20 cellular contexts compared by ENCODE assay signal in genomic region chr1:40072142-40072541, GRCh38. TPM values are rescaled to one million over a fixed set of nuclear protein-coding genes. Genes with fewer than 3 reads are reported as not detected.
DNase-seq lines count a peak whose midpoint lies in the region; ATAC-seq, FAIRE-seq and TF ChIP-seq lines count a peak whose summit lies in the region.
"Had no signal": no experiment of that assay in that cellular context is flagged by ENCODE, and none has a peak within 500 bp of the region (broad histone marks: within the 10 kb centered on the region; RNA-seq: fewer than 3 reads in every experiment).

No MANE protein-coding gene starts in this region.

- H3K4ac ChIP-seq in trophoblast cell (ENCODE audit: low read depth, low read length): no peak overlapping the region

- CTCF ChIA-PET in MCF 10A (lab: Yijun Ruan, JAX) (no interaction called here), Panc1 (lab: Charles Lee) (no interaction called here), mammary epithelial cell (lab: Charles Lee; ENCODE audit: low non-redundant PET) (interaction anchor here (0.7 kb wide), 1 partner anchor 252 kb away, joined by 3 read pairs; no protein-coding TSS in a partner anchor)

- H3K4me1 Mint-ChIP-seq in MCF 10A (ENCODE audit: insufficient read depth, unreplicated experiment): peaks cover 8% of the 10 kb centered on the region
- H3K4me1 Mint-ChIP-seq in stimulated activated memory B cell treated with anti-CD40 and anti-IgM and Interleukin-4, amounts not matched to agents 10 μg/mL and 1 μg/mL and 100 μg/mL, for 72 hours: peaks cover 21% of the 10 kb centered on the region

- no peak for ATAC-seq in Panc1
- ATAC-seq in stimulated activated memory B cell treated with anti-CD40 and anti-IgM and Interleukin-4, amounts not matched to agents 10 μg/mL and 1 μg/mL and 100 μg/mL, for 72 hours: no peak

- no peak overlapping the region for H2BK5ac ChIP-seq in trophoblast cell (ENCODE audit: low read depth, low read length, poor library complexity)

- DNase-seq in MCF 10A (ENCODE audit: unreplicated experiment) (no peak), breast epithelium (ENCODE audit: low spot score in 2 of 2) (no peak), Panc1 (ENCODE audit: low read depth, low spot score) (no peak), mammary epithelial cell (no peak), trophoblast cell (no peak), GM12892 (ENCODE audit: insufficient read length) (no peak), germinal center (ENCODE audit: low spot score) (no peak)
- DNase-seq: activated CD4-positive, CD25-positive, alpha-beta regulatory T cell treated with anti-CD3 and anti-CD28 coated beads, Interleukin-2, amount 50 U/mL, for 72 hours; erythroblast; foreskin melanocyte; hippocampal formation; islet precursor cell; NCI-H1105; NCI-H526; nucleus accumbens; spleen; stimulated activated CD4-positive, alpha-beta T cell treated with anti-CD3 and anti-CD28 coated beads, Interleukin-4, amount 100 ng/mL, for 4 hours; upper lobe of left lung had no signal

- H3K27ac ChIP-seq in breast epithelium (no peak overlapping the region), Panc1 (ENCODE audit: low read length) (no peak overlapping the region), mammary epithelial cell (ENCODE audit: insufficient read depth, low read depth, low read length) (no peak overlapping the region), trophoblast cell (ENCODE audit: low read depth, low read length) (no peak overlapping the region)
- H3K27ac ChIP-seq: upper lobe of left lung had no signal

- H3K36me3 ChIP-seq in breast epithelium (peaks cover 8% of the 10 kb centered on the region), Panc1 (ENCODE audit: control insufficient read depth, insufficient read depth, low read length) (peaks cover 42% of the 10 kb centered on the region), mammary epithelial cell (ENCODE audit: insufficient read depth, low read length) (peaks cover 56% of the 10 kb centered on the region), trophoblast cell (ENCODE audit: control insufficient read depth in 1 of 2, insufficient read depth in 2 of 2, low read length in 2 of 2) (peaks cover 29 to 60% of the 10 kb centered on the region in 2 experiments)

- no peak overlapping the region for H3K23ac ChIP-seq in trophoblast cell (ENCODE audit: low read length)

- in situ Hi-C loops in Panc1 (cut with HindIII; ENCODE audit: low pct_unique_long_range_greater_than_20kb, low sequenced_read_pairs): no loop called here
- in situ Hi-C loops in mammary epithelial cell (cut with MboI; ENCODE audit: low sequenced_read_pairs in 2 of 2): no loop called here

- no peak overlapping the region for H3K18ac ChIP-seq in trophoblast cell (ENCODE audit: low read length)

- H4K12ac ChIP-seq in trophoblast cell (ENCODE audit: low read depth, low read length): no peak overlapping the region

- no peak overlapping the region for H3K14ac ChIP-seq in trophoblast cell (ENCODE audit: low read length)

- H3K27ac Mint-ChIP-seq in MCF 10A (ENCODE audit: low read depth, unreplicated experiment): no peak overlapping the region
- peak overlapping the region; percentile 37 for H3K27ac Mint-ChIP-seq in stimulated activated memory B cell treated with anti-CD40 and anti-IgM and Interleukin-4, amounts not matched to agents 10 μg/mL and 1 μg/mL and 100 μg/mL, for 72 hours

- H3K4me3 ChIP-seq in breast epithelium (no peak overlapping the region), Panc1 (ENCODE audit: low read depth in 2 of 2, low read length in 2 of 2) (no peak overlapping the region), mammary epithelial cell (replicated peaks in 1 of 3; ENCODE audit: insufficient read depth in 1 of 3, low read depth in 2 of 3, low read length in 3 of 3) (no peak overlapping the region), trophoblast cell (ENCODE audit: low read depth, low read length) (no peak overlapping the region)
- H3K4me3 ChIP-seq: spleen, upper lobe of left lung had no signal

- H3K4me3 Mint-ChIP-seq in MCF 10A (ENCODE audit: unreplicated experiment): no peak overlapping the region
- no peak overlapping the region for H3K4me3 Mint-ChIP-seq in stimulated activated memory B cell treated with anti-CD40 and anti-IgM and Interleukin-4, amounts not matched to agents 10 μg/mL and 1 μg/mL and 100 μg/mL, for 72 hours

- no peak overlapping the region for H2AK5ac ChIP-seq in trophoblast cell (ENCODE audit: low read length)

- no peaks in the 10 kb centered on the region for H4K20me1 ChIP-seq in mammary epithelial cell (ENCODE audit: insufficient read depth, low read length)

- H3K79me2 ChIP-seq in mammary epithelial cell (ENCODE audit: insufficient read depth, low read length) (peaks cover 7% of the 10 kb centered on the region), trophoblast cell (ENCODE audit: control insufficient read depth, insufficient read depth, low read length, poor library complexity) (no peaks in the 10 kb centered on the region)

- H2BK120ac ChIP-seq in trophoblast cell (ENCODE audit: insufficient read depth, low read length, poor library complexity): no peak overlapping the region

- TF ChIP-seq POLR2A in breast epithelium (IDR thresholded peaks at IDR 0.05) (no peak), GM12892 (IDR thresholded peaks at IDR 0.05; ENCODE audit: low read depth, low read length) (no peak)

- H2AFZ ChIP-seq in mammary epithelial cell (ENCODE audit: low read depth, low read length) (no peak overlapping the region), trophoblast cell (ENCODE audit: insufficient read depth, low read length, poor library complexity) (no peak overlapping the region)

- intact Hi-C loops in MCF 10A (cut with micrococcal nuclease): no loop called here
- intact Hi-C loops in breast epithelium (cut with DNase I; ENCODE audit: low total_unique reads): loop anchor here (5.0 kb wide), 1 partner anchor 440 kb away; no protein-coding TSS in a partner anchor
- intact Hi-C loops in Panc1 (cut with micrococcal nuclease; ENCODE audit: unreplicated experiment): no loop called here
- intact Hi-C loops in mammary epithelial cell (cut with micrococcal nuclease): no loop called here

- no peak overlapping the region for H4K91ac ChIP-seq in trophoblast cell (ENCODE audit: low read depth, low read length)

- H3K4me2 ChIP-seq in mammary epithelial cell (ENCODE audit: insufficient read depth, low read depth, low read length): no peak overlapping the region
- H3K4me2 ChIP-seq in trophoblast cell (ENCODE audit: low read length): no peak overlapping the region

- H3K27me3 Mint-ChIP-seq in MCF 10A (ENCODE audit: insufficient read depth, unreplicated experiment): no peaks in the 10 kb centered on the region
- no peaks in the 10 kb centered on the region for H3K27me3 Mint-ChIP-seq in stimulated activated memory B cell treated with anti-CD40 and anti-IgM and Interleukin-4, amounts not matched to agents 10 μg/mL and 1 μg/mL and 100 μg/mL, for 72 hours

- POLR2A ChIA-PET in MCF 10A (lab: Yijun Ruan, JAX) (interaction anchor here (0.6 kb wide), 1 partner anchor 688 kb away, joined by 3 read pairs; no protein-coding TSS in a partner anchor), Panc1 (lab: Charles Lee) (no interaction called here)

- no peak overlapping the region for H2BK12ac ChIP-seq in trophoblast cell (ENCODE audit: low read length)

- peaks cover 80% of the 10 kb centered on the region for H3K36me3 Mint-ChIP-seq in MCF 10A (ENCODE audit: insufficient read depth, unreplicated experiment)
- H3K36me3 Mint-ChIP-seq in stimulated activated memory B cell treated with anti-CD40 and anti-IgM and Interleukin-4, amounts not matched to agents 10 μg/mL and 1 μg/mL and 100 μg/mL, for 72 hours: peaks cover 47% of the 10 kb centered on the region

- BruUV-seq in MCF 10A (replicated peaks; lab: Mats Ljungman, UMichigan) (TSS peak; percentile 72), Panc1 (replicated peaks; lab: Mats Ljungman, UMichigan) (TSS peak; percentile 93), mammary epithelial cell (replicated peaks; lab: Mats Ljungman, UMichigan) (TSS peak; percentile 66)

- H4K8ac ChIP-seq in trophoblast cell (ENCODE audit: low read depth, low read length): no peak overlapping the region

- H3K79me1 ChIP-seq in trophoblast cell (ENCODE audit: low read length): no peaks in the 10 kb centered on the region

- dilution Hi-C loops in mammary epithelial cell (cut with HindIII; ENCODE audit: low sequenced_read_pairs): no loop called here

- H3K27me3 ChIP-seq in breast epithelium (no peaks in the 10 kb centered on the region), Panc1 (ENCODE audit: control insufficient read depth, insufficient read depth, low read length) (no peaks in the 10 kb centered on the region), mammary epithelial cell (ENCODE audit: insufficient read depth, low read length) (no peaks in the 10 kb centered on the region), trophoblast cell (ENCODE audit: insufficient read depth, low read length) (no peaks in the 10 kb centered on the region)
- H3K27me3 ChIP-seq: spleen, upper lobe of left lung had no signal

- H3K9me3 ChIP-seq in breast epithelium (no peaks in the 10 kb centered on the region), Panc1 (ENCODE audit: control insufficient read depth, insufficient read depth, low read depth, low read length) (no peaks in the 10 kb centered on the region), mammary epithelial cell (replicated peaks; ENCODE audit: insufficient read depth, low read length) (no peaks in the 10 kb centered on the region), trophoblast cell (ENCODE audit: insufficient read depth, low read depth, low read length) (no peaks in the 10 kb centered on the region)
- H3K9me3 ChIP-seq: spleen, upper lobe of left lung had no signal

- H3K9me3 Mint-ChIP-seq in MCF 10A (ENCODE audit: unreplicated experiment): no peaks in the 10 kb centered on the region
- no peaks in the 10 kb centered on the region for H3K9me3 Mint-ChIP-seq in stimulated activated memory B cell treated with anti-CD40 and anti-IgM and Interleukin-4, amounts not matched to agents 10 μg/mL and 1 μg/mL and 100 μg/mL, for 72 hours

- H3K4me1 ChIP-seq in breast epithelium: no peaks in the 10 kb centered on the region
- H3K4me1 ChIP-seq in Panc1 (ENCODE audit: control insufficient read depth, insufficient read depth, low read length): no peaks in the 10 kb centered on the region
- H3K4me1 ChIP-seq in mammary epithelial cell (ENCODE audit: insufficient read depth, low read length): peaks cover 8% of the 10 kb centered on the region
- no peaks in the 10 kb centered on the region for H3K4me1 ChIP-seq in trophoblast cell (ENCODE audit: control insufficient read depth in 1 of 2, insufficient read depth in 2 of 2, low read length in 2 of 2)

- H3K9ac ChIP-seq in mammary epithelial cell (ENCODE audit: insufficient read depth, low read length) (no peak overlapping the region), trophoblast cell (ENCODE audit: low read length) (no peak overlapping the region)

- TF ChIP-seq CTCF in MCF 10A (IDR thresholded peaks at IDR 0.05; ENCODE audit: unreplicated experiment): no peak
- TF ChIP-seq CTCF in breast epithelium (IDR thresholded peaks at IDR 0.05): no peak
- no peak for TF ChIP-seq CTCF in Panc1 (IDR thresholded peaks at IDR 0.05)
- TF ChIP-seq CTCF in mammary epithelial cell (conservative IDR thresholded peaks at IDR 0.05 in 1 of 2, IDR thresholded peaks at IDR 0.05 in 1 of 2; ENCODE audit: extremely low read depth in 1 of 2, insufficient read depth in 1 of 2, low read depth in 1 of 2, low read length in 2 of 2): no peak

- FAIRE-seq in GM12892 (lab: Jason Lieb, UNC): no peak
- FAIRE-seq: bronchial epithelial cell had no signal

RNA-seq across cellular contexts. Expression of gene PPT1, which starts 24.9 kb away (rescaled TPM):
- total RNA-seq in MCF 10A (2022) (55.4 and 56.4 TPM in 2 replicates), breast epithelium (100 to 1,000 TPM in 2 of 3 donors, 10 to 100 TPM in 1; 84.0 to 126 (median 108) TPM), Panc1 (2021; ENCODE audit: unreplicated experiment) (158 TPM), mammary epithelial cell (10 to 100 TPM; 22.5 to 36.9 TPM)
- 106 TPM for polyA plus RNA-seq in Panc1 (2012; ENCODE audit: insufficient read length)
- polyA plus RNA-seq in mammary epithelial cell: 42.8 TPM
- 108 TPM for polyA minus RNA-seq in mammary epithelial cell
- polyA plus RNA-seq in trophoblast cell (2013): 65.0 and 65.2 TPM in 2 replicates
- polyA plus RNA-seq in GM12892 (2012; ENCODE audit: missing spikeins): 72.1 TPM

RNA-seq across cellular contexts. Expression of gene CAP1, which starts 31.6 kb away (rescaled TPM):
- total RNA-seq in MCF 10A (2022) (297 and 339 TPM in 2 replicates), breast epithelium (100 to 1,000 TPM; 244 to 285 (median 244) TPM), Panc1 (2021; ENCODE audit: unreplicated experiment) (463 TPM), mammary epithelial cell (100 to 1,000 TPM; 715 to 877 TPM)
- polyA plus RNA-seq in Panc1 (2012; ENCODE audit: insufficient read length): 319 TPM
- 788 TPM for polyA plus RNA-seq in mammary epithelial cell
- 546 TPM for polyA minus RNA-seq in mammary epithelial cell
- 402 and 406 TPM in 2 replicates for polyA plus RNA-seq in trophoblast cell (2013)
- 311 TPM for polyA plus RNA-seq in GM12892 (2012; ENCODE audit: missing spikeins)
